In genomic region chr4:87555751-87556619, GRCh38 we compare ENCODE assay signal across 9 cellular contexts. TPM values are rescaled to one million over a fixed set of nuclear protein-coding genes. Genes with fewer than 3 reads are reported as not detected.
DNase-seq lines count a peak whose midpoint lies in the region; ATAC-seq and TF ChIP-seq lines count a peak whose summit lies in the region.
"Had no signal": no experiment of that assay in that cellular context is flagged by ENCODE, and none has a peak within 500 bp of the region (broad histone marks: within the 10 kb centered on the region; RNA-seq: fewer than 3 reads in every experiment).

No MANE protein-coding gene starts in this region.

- H3K4me3 ChIP-seq in AG10803 (ENCODE audit: low read length): no peak overlapping the region
- no peak overlapping the region for H3K4me3 ChIP-seq in brain microvascular endothelial cell (ENCODE audit: low read depth, low read length)
- no peak overlapping the region for H3K4me3 ChIP-seq in mesenchymal stem cell (ENCODE audit: insufficient read depth in 1 of 2, low read depth in 1 of 2, low read length in 2 of 2)
- no peak overlapping the region for H3K4me3 ChIP-seq in stomach

- peak; percentile 87 for DNase-seq in AG10803 (ENCODE audit: low read depth)
- peak; percentile 76 for DNase-seq in HS-5 (ENCODE audit: low read depth)
- DNase-seq in brain microvascular endothelial cell: peak; percentile 69
- DNase-seq in mesenchymal stem cell: peak; percentile 60
- DNase-seq in activated CD4-positive, alpha-beta T cell treated with anti-CD3 and anti-CD28 coated beads, Interleukin-2, amount 50 U/mL, for 1 hour: no peak
- no peak for DNase-seq in stomach
- DNase-seq: endodermal cell had no signal

- no peak for TF ChIP-seq POLR2A in stomach (IDR thresholded peaks at IDR 0.05)

- H4K8ac ChIP-seq in mesenchymal stem cell (ENCODE audit: low read length): no peak overlapping the region

- TF ChIP-seq CTCF in AG10803 (conservative IDR thresholded peaks at IDR 0.05; ENCODE audit: low read length) (no peak; the same call in 1 of the 2 replicates), brain microvascular endothelial cell (IDR thresholded peaks at IDR 0.05; ENCODE audit: low read depth, low read length, missing control alignments) (no peak), stomach (IDR thresholded peaks at IDR 0.05) (no peak)

- H2BK120ac ChIP-seq in mesenchymal stem cell (ENCODE audit: low read depth, low read length): no peak overlapping the region

- intact Hi-C loops in stomach (cut with DNase I; ENCODE audit: low total_unique reads): no loop called here

- ATAC-seq in GM18858 (IDR thresholded peaks at IDR 0.05; ENCODE audit: unreplicated experiment) (no peak), HG02798 (IDR thresholded peaks at IDR 0.05; ENCODE audit: poor library complexity, unreplicated experiment) (no peak)

- no peak for TF ChIP-seq EP300 in stomach (IDR thresholded peaks at IDR 0.05)

- H3K79me1 ChIP-seq in mesenchymal stem cell (replicated peaks; ENCODE audit: low read length, poor library complexity, severe bottlenecking): no peaks in the 10 kb centered on the region

- H3K9me3 ChIP-seq in mesenchymal stem cell (ENCODE audit: control insufficient read depth, low read length) (no peaks in the 10 kb centered on the region), stomach (no peaks in the 10 kb centered on the region)

- H3K9ac ChIP-seq in mesenchymal stem cell (ENCODE audit: low read length): peak overlapping the region; percentile 23

- H3K4ac ChIP-seq in mesenchymal stem cell (ENCODE audit: low read depth in 1 of 2, low read length in 2 of 2): no peak overlapping the region

- no peak overlapping the region for H2AFZ ChIP-seq in mesenchymal stem cell (ENCODE audit: low read depth, low read length)

- H2BK15ac ChIP-seq in mesenchymal stem cell (ENCODE audit: low read depth, poor library complexity, severe bottlenecking): no peak overlapping the region

- no peak overlapping the region for H4K91ac ChIP-seq in mesenchymal stem cell (ENCODE audit: low read length)

- no peak overlapping the region for H3K14ac ChIP-seq in mesenchymal stem cell (ENCODE audit: low read length in 2 of 2)

- H3K4me1 ChIP-seq in mesenchymal stem cell (ENCODE audit: control insufficient read depth, insufficient read depth, low read depth, low read length) (peaks cover 1% of the 10 kb centered on the region), stomach (no peaks in the 10 kb centered on the region)

- H3K27ac ChIP-seq in brain microvascular endothelial cell: no peak overlapping the region
- H3K27ac ChIP-seq in mesenchymal stem cell (ENCODE audit: low read length, poor library complexity, severe bottlenecking): no peak overlapping the region
- no peak overlapping the region for H3K27ac ChIP-seq in stomach

- no peak overlapping the region for H2BK12ac ChIP-seq in mesenchymal stem cell (ENCODE audit: low read length in 2 of 2)

- no peak overlapping the region for H3K18ac ChIP-seq in mesenchymal stem cell (ENCODE audit: low read depth in 1 of 2, low read length in 2 of 2)

- no peak overlapping the region for H3K4me2 ChIP-seq in mesenchymal stem cell (ENCODE audit: low read length, poor library complexity, severe bottlenecking)

- H2BK5ac ChIP-seq in mesenchymal stem cell (ENCODE audit: low read depth, low read length, poor library complexity, severe bottlenecking): no peak overlapping the region

- H3K27me3 ChIP-seq in brain microvascular endothelial cell (replicated peaks) (no peaks in the 10 kb centered on the region), mesenchymal stem cell (ENCODE audit: control insufficient read depth in 1 of 2, insufficient read depth in 1 of 2, low read length in 2 of 2) (no peaks in the 10 kb centered on the region), stomach (no peaks in the 10 kb centered on the region)

- in situ Hi-C loops in brain microvascular endothelial cell (cut with HindIII; ENCODE audit: low pct_ligation_motif_present, low sequenced_read_pairs): no loop called here

- H3K23ac ChIP-seq in mesenchymal stem cell (ENCODE audit: low read length in 2 of 2): no peak overlapping the region

- H3K36me3 ChIP-seq in brain microvascular endothelial cell (replicated peaks) (no peaks in the 10 kb centered on the region), mesenchymal stem cell (ENCODE audit: control insufficient read depth in 1 of 2, insufficient read depth in 2 of 2, low read depth in 1 of 2, low read length in 2 of 2) (no peaks in the 10 kb centered on the region), stomach (no peaks in the 10 kb centered on the region)

- H2AK5ac ChIP-seq in mesenchymal stem cell (ENCODE audit: low read length, severe bottlenecking): no peak overlapping the region

- 98% methylated on average over 4 of the region's 5 CpGs for WGBS in mesenchymal stem cell
- 88 to 90% (median 89%) methylated on average over 5 of the region's 5 CpGs for WGBS in stomach, 5 donors

RNA-seq across cellular contexts. Expression of gene SPARCL1, which starts 26.8 kb away (rescaled TPM):
- 0.03 TPM for polyA plus RNA-seq in mesenchymal stem cell (2013, experiment 1 of 2)
- 0.04 TPM for polyA plus RNA-seq in mesenchymal stem cell (2013, experiment 2 of 2)
- total RNA-seq in stomach: 100 to 1,000 TPM; 173 to 710 (median 607) TPM
- 100 to 1,000 TPM in 1 of 3 donors, 10 to 100 TPM in 2; 36.9 to 191 (median 69.3) TPM for polyA plus RNA-seq in stomach

RNA-seq across cellular contexts. Expression of gene DSPP, which starts 52.3 kb away (rescaled TPM):
- polyA plus RNA-seq in mesenchymal stem cell (2013, experiment 1 of 2): not detected
- polyA plus RNA-seq in mesenchymal stem cell (2013, experiment 2 of 2): not detected
- not detected for total RNA-seq in stomach
- not detected for polyA plus RNA-seq in stomach
- total RNA-seq: endodermal cell had no signal

Comparison
In these comparisons a context has a peak if more than half of its experiments do, and no peak if none do; other contexts are left out.
1. DNase-seq: peak in AG10803 (single experiment), HS-5 (single experiment), brain microvascular endothelial cell (single experiment) and mesenchymal stem cell (single experiment); none in activated CD4-positive, alpha-beta T cell treated with anti-CD3 and anti-CD28 coated beads, Interleukin-2, amount 50 U/mL, for 1 hour (single experiment) and stomach (single experiment).